In genomic region chr2:88826399-88826798, GRCh38 we compare ENCODE assay signal across 27 cellular contexts.
"Had no signal": no experiment of that assay in that cellular context is flagged by ENCODE, and none has a peak within 500 bp of the region (broad histone marks: within the 10 kb centered on the region; RNA-seq: fewer than 3 reads in every experiment).

No MANE protein-coding gene starts in this region.

- H3K36me3 ChIP-seq: adrenal gland, Peyer's patch, SJSA1 had no signal

- H3K4me3 ChIP-seq: adrenal gland, Peyer's patch, SJSA1 had no signal

- H3K27ac ChIP-seq: adrenal gland, Peyer's patch, SJSA1 had no signal

- H3K4me1 ChIP-seq: adrenal gland, Peyer's patch, SJSA1 had no signal

- H3K9me3 Mint-ChIP-seq: activated CD4-positive, alpha-beta memory T cell treated with anti-CD3 and anti-CD28 coated beads for 36 hours; activated CD4-positive, alpha-beta T cell treated with anti-CD3 and anti-CD28 coated beads, Interleukin-2, amount 10 ng/mL, durations not matched to agents 7 days and 5 days; activated naive CD4-positive, alpha-beta T cell treated with anti-CD3 and anti-CD28 coated beads, Interleukin-2, amount 10 ng/mL, durations not matched to agents 7 days and 5 days; activated naive CD8-positive, alpha-beta T cell treated with anti-CD3 and anti-CD28 coated beads for 36 hours; activated T-helper 2 cell treated with anti-CD3 and anti-CD28 coated beads, Interferon-gamma antibody, Interleukin-2, Interleukin-4, amounts not matched to agents 10 μg/mL and 5 μg/mL and 100 μg/mL, durations not matched to agents 14 hours and 24 hours and 36 hours; T-helper 1 cell treated with Interleukin-12 subunit alpha and Interleukin-12 subunit beta and Interleukin-4 antibody, amounts not matched to agents 30 μg/mL and 1 μg/mL, for 36 hours had no signal

- H3K27me3 Mint-ChIP-seq: activated naive CD4-positive, alpha-beta T cell treated with anti-CD3 and anti-CD28 coated beads, Interleukin-2, amount 10 ng/mL, durations not matched to agents 7 days and 5 days had no signal

- H3K4me3 Mint-ChIP-seq: activated CD4-positive, alpha-beta memory T cell treated with anti-CD3 and anti-CD28 coated beads for 36 hours; activated CD4-positive, alpha-beta T cell treated with anti-CD3 and anti-CD28 coated beads, Interleukin-2, amount 10 ng/mL, durations not matched to agents 7 days and 5 days; activated naive CD4-positive, alpha-beta T cell treated with anti-CD3 and anti-CD28 coated beads, Interleukin-2, amount 10 ng/mL, durations not matched to agents 7 days and 5 days; activated naive CD8-positive, alpha-beta T cell treated with anti-CD3 and anti-CD28 coated beads for 36 hours; T-helper 1 cell treated with Interleukin-12 subunit alpha and Interleukin-12 subunit beta and Interleukin-4 antibody, amounts not matched to agents 30 μg/mL and 1 μg/mL, for 36 hours; WTC11 had no signal

- DNase-seq: activated CD4-positive, alpha-beta memory T cell treated with anti-CD3 and anti-CD28 coated beads for 36 hours; activated CD4-positive, alpha-beta T cell treated with anti-CD3 and anti-CD28 coated beads for 1 hour; activated CD4-positive, alpha-beta T cell treated with anti-CD3 and anti-CD28 coated beads, Interleukin-2, amount 10 ng/mL, durations not matched to agents 7 days and 5 days; activated CD8-positive, alpha-beta memory T cell treated with anti-CD3 and anti-CD28 coated beads for 24 hours; activated gamma-delta T cell treated with Interleukin-2 at 50 U/mL for 16 hours; activated naive CD4-positive, alpha-beta T cell treated with anti-CD3 and anti-CD28 coated beads, Interleukin-2, amount 10 ng/mL, durations not matched to agents 7 days and 5 days; activated naive CD8-positive, alpha-beta T cell treated with anti-CD3 and anti-CD28 coated beads for 36 hours; activated T-cell treated with anti-CD3 and anti-CD28 coated beads, Interleukin-2, amount 50 U/mL, for 48 hours; adrenal gland; anterior cingulate cortex; caudate nucleus; KG1; NCI-H1105; NCI-H1436; NCI-H1694 treated with DMSO at 0.1 percent for 48 hours; NCI-H2029 treated with DMSO at 0.1 percent for 48 hours; NCI-H345; NCI-H510A; NCI-H526 treated with DMSO at 0.1 percent for 48 hours; NCI-H82; Peyer's patch; SHP77; T-helper 9 cell had no signal

- H3K27me3 ChIP-seq: adrenal gland, Peyer's patch, SJSA1 had no signal

- H3K9me3 ChIP-seq: adrenal gland, Peyer's patch, SJSA1 had no signal

- ATAC-seq: WTC11 had no signal

- H3K27ac Mint-ChIP-seq: activated CD4-positive, alpha-beta memory T cell treated with anti-CD3 and anti-CD28 coated beads for 36 hours; activated CD4-positive, alpha-beta T cell treated with anti-CD3 and anti-CD28 coated beads, Interleukin-2, amount 10 ng/mL, durations not matched to agents 7 days and 5 days; activated naive CD4-positive, alpha-beta T cell treated with anti-CD3 and anti-CD28 coated beads, Interleukin-2, amount 10 ng/mL, durations not matched to agents 7 days and 5 days; activated naive CD8-positive, alpha-beta T cell treated with anti-CD3 and anti-CD28 coated beads for 36 hours; activated T-helper 2 cell treated with anti-CD3 and anti-CD28 coated beads, Interferon-gamma antibody, Interleukin-2, Interleukin-4, amounts not matched to agents 10 μg/mL and 5 μg/mL and 100 μg/mL, durations not matched to agents 14 hours and 24 hours and 36 hours; T-helper 1 cell treated with Interleukin-12 subunit alpha and Interleukin-12 subunit beta and Interleukin-4 antibody, amounts not matched to agents 30 μg/mL and 1 μg/mL, for 36 hours; WTC11 had no signal

- H3K36me3 Mint-ChIP-seq: activated CD4-positive, alpha-beta memory T cell treated with anti-CD3 and anti-CD28 coated beads for 36 hours; activated naive CD4-positive, alpha-beta T cell treated with anti-CD3 and anti-CD28 coated beads, Interleukin-2, amount 10 ng/mL, durations not matched to agents 7 days and 5 days; activated naive CD8-positive, alpha-beta T cell treated with anti-CD3 and anti-CD28 coated beads for 36 hours had no signal

- H3K4me1 Mint-ChIP-seq: activated CD4-positive, alpha-beta T cell treated with anti-CD3 and anti-CD28 coated beads, Interleukin-2, amount 10 ng/mL, durations not matched to agents 7 days and 5 days; activated naive CD4-positive, alpha-beta T cell treated with anti-CD3 and anti-CD28 coated beads, Interleukin-2, amount 10 ng/mL, durations not matched to agents 7 days and 5 days; activated naive CD8-positive, alpha-beta T cell treated with anti-CD3 and anti-CD28 coated beads for 36 hours; WTC11 had no signal
